8 cellular contexts compared by ENCODE assay signal in genomic region chr14:82710257-82710841, GRCh38.
DNase-seq lines count a peak whose midpoint lies in the region; ATAC-seq and TF ChIP-seq lines count a peak whose summit lies in the region.

No MANE protein-coding gene starts in this region.

- H3K27ac ChIP-seq in coronary artery (no peak overlapping the region), mesendoderm (ENCODE audit: low read depth, low read length) (no peak overlapping the region), upper lobe of right lung (no peak overlapping the region)

- no peak overlapping the region for H3K9ac ChIP-seq in mesendoderm (ENCODE audit: low read length)

- no peak overlapping the region for H4K5ac ChIP-seq in mesendoderm (ENCODE audit: low read length)

- intact Hi-C loops in upper lobe of right lung (cut with DNase I), result no loop called here

- no peak overlapping the region for H2AK5ac ChIP-seq in mesendoderm (ENCODE audit: low read length)

- no peak overlapping the region for H2BK120ac ChIP-seq in mesendoderm (ENCODE audit: low read depth, low read length)

- no peaks in the 10 kb centered on the region for H3K27me3 ChIP-seq in mesendoderm (ENCODE audit: insufficient read depth, low read length, poor library complexity)
- H3K27me3 ChIP-seq in upper lobe of right lung, result no peaks in the 10 kb centered on the region

- H3K4ac ChIP-seq in mesendoderm (ENCODE audit: low read depth, low read length), result no peak overlapping the region

- H3K36me3 ChIP-seq in mesendoderm (ENCODE audit: control insufficient read depth, insufficient read depth, low read length) (no peaks in the 10 kb centered on the region), upper lobe of right lung (no peaks in the 10 kb centered on the region)

- H3K4me3 ChIP-seq in AG09309 (ENCODE audit: control insufficient read depth, low read depth, low read length) (no peak overlapping the region), coronary artery (no peak overlapping the region), mesendoderm (ENCODE audit: low read length) (no peak overlapping the region), upper lobe of right lung (no peak overlapping the region)

- no peaks in the 10 kb centered on the region for H3K79me1 ChIP-seq in mesendoderm (ENCODE audit: low read length)

- H4K8ac ChIP-seq in mesendoderm (ENCODE audit: low read depth, low read length), result no peak overlapping the region

- ATAC-seq in HG03354 (IDR thresholded peaks at IDR 0.05; ENCODE audit: poor library complexity, severe bottlenecking, unreplicated experiment) (peak; percentile 78), upper lobe of right lung (peak; percentile 94), HG03039 (IDR thresholded peaks at IDR 0.05; ENCODE audit: unreplicated experiment) (no peak)

- TF ChIP-seq CTCF in AG09309 (IDR thresholded peaks at IDR 0.05; ENCODE audit: control insufficient read depth, insufficient read depth, low read depth, low read length, missing control alignments) (peak; percentile 66), GM10266 (IDR thresholded peaks at IDR 0.05; ENCODE audit: control insufficient read depth, insufficient read depth, low read depth, missing control alignments) (peak; percentile 72), coronary artery (IDR thresholded peaks at IDR 0.05) (peak; percentile 46), upper lobe of right lung (IDR thresholded peaks at IDR 0.05) (peak; percentile 69)

- no peak overlapping the region for H2BK15ac ChIP-seq in mesendoderm (replicated peaks; ENCODE audit: low read depth)

- no peak overlapping the region for H3K18ac ChIP-seq in mesendoderm (ENCODE audit: low read length)

- H3K23ac ChIP-seq in mesendoderm (ENCODE audit: low read length), result no peak overlapping the region

- no peaks in the 10 kb centered on the region for H3K9me3 ChIP-seq in upper lobe of right lung

- DNase-seq in AG09309 (ENCODE audit: low read depth) (no peak), GM10266 (ENCODE audit: extremely low spot score) (peak; percentile 30), OCI-M1 (lab: John Stamatoyannopoulos, UW) (peak; percentile 72), coronary artery (ENCODE audit: low spot score) (no peak), mesendoderm (peak; percentile 76), upper lobe of right lung (peak; percentile 67)

- H3K4me1 ChIP-seq in mesendoderm (ENCODE audit: control insufficient read depth, low read depth, low read length), result no peaks in the 10 kb centered on the region
- no peaks in the 10 kb centered on the region for H3K4me1 ChIP-seq in upper lobe of right lung

- no peak overlapping the region for H3K4me2 ChIP-seq in mesendoderm (ENCODE audit: low read length)

- H3K56ac ChIP-seq in mesendoderm (ENCODE audit: low read length), result no peak overlapping the region

- no peaks in the 10 kb centered on the region for H3K79me2 ChIP-seq in mesendoderm (ENCODE audit: control insufficient read depth, insufficient read depth, low read length)

- WGBS in mesendoderm (ENCODE audit: extremely low coverage, insufficient coverage, low lambda C conversion rate), result no CpG with 5 or more reads among the region's 4 CpGs

- H2BK5ac ChIP-seq in mesendoderm (ENCODE audit: low read length), result no peak overlapping the region

Comparison
In these comparisons a context has a peak if more than half of its experiments do, and no peak if none do; other contexts are left out.
1. DNase-seq: peak in GM10266 (single experiment), OCI-M1 (single experiment), mesendoderm (single experiment) and upper lobe of right lung (single experiment); none in AG09309 (single experiment) and coronary artery (single experiment).
2. Peak in every context shown above with its lines, with median percentiles within 50 percentile points of each other: CTCF ChIP-seq.